8 cellular contexts compared by ENCODE assay signal in the genomic region with DNA sequence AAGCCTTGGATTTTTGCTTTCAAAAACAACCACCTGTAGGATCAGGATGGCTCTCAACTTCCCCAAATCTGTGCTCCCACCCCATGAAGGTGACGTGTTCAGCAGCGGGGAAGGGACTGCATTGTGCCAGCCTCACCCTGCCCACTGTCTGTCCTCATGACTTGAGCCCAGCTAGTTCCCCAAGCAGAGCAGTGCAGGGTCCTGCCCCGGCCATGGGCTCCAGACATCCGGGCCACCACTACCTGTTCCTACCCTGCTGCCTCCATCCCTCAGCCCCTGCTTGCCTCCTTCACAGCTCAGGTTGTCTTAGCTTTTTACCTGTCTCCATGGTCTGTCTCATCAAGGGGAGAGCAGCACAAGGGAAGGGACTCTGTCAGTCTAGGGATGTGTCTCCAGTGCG.
"Had no signal": no experiment of that assay in that cellular context is flagged by ENCODE, and none has a peak within 500 bp of the region (broad histone marks: within the 10 kb centered on the region; RNA-seq: fewer than 3 reads in every experiment).

No MANE protein-coding gene starts in this region.

- ATAC-seq: GM23338, K562 had no signal

- H3K4me2 ChIP-seq: GM23338 had no signal

- DNase-seq: H9, HCEC 1CT, IMR-90 had no signal

- FAIRE-seq: H1, H54, HTR-8/SVneo, K562 had no signal

- H3K4me3 ChIP-seq: GM23338, K562 had no signal

- H3K27ac Mint-ChIP-seq: GM23338, H9 had no signal

- H3K4me1 Mint-ChIP-seq: GM23338, H9 had no signal

- H2AFZ ChIP-seq: GM23338 had no signal

- H3K9me3 Mint-ChIP-seq: H9 had no signal

- H3K4me3 Mint-ChIP-seq: GM23338, H9 had no signal
